In the genomic region with DNA sequence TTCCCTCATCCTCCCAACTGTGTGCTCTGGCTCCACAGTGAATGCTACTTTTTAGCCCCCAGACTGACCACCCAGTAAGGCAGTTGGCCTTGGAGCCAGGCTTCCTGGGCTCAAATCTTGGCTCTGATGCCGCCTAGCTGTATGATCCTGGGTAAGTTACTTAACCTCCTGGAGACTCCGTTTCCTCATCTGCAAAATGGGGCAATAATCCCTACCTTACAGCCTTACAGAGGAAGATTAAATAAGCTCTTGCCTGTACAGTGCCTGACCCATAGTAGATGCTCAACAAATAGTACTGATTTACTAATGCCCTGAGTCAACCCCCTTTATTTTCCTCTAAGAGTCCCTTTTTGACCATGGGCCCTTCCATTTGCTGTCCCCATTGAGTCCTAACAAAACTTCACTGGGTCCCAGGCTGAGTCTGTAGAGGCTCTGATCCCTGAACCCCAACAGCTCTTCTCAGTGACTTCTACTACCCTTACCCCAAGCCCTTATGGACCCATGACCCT, we compare ENCODE assay signal across 10 cellular contexts. TPM values are rescaled to one million over a fixed set of nuclear protein-coding genes. Genes with fewer than 3 reads are reported as not detected.
DNase-seq lines count a peak whose midpoint lies in the region; ATAC-seq, FAIRE-seq and TF ChIP-seq lines count a peak whose summit lies in the region.
"Had no signal": no experiment of that assay in that cellular context is flagged by ENCODE, and none has a peak within 500 bp of the region (broad histone marks: within the 10 kb centered on the region; RNA-seq: fewer than 3 reads in every experiment).

No MANE protein-coding gene starts in this region.

- H3K4me1 Mint-ChIP-seq in neural progenitor cell = peaks cover 88% of the 10 kb centered on the region

- H4K5ac ChIP-seq in H1 (ENCODE audit: insufficient read length, low read depth, low read length) = peak overlapping the region; percentile 64

- H2AFZ ChIP-seq in H1 (ENCODE audit: low read length) (no peak overlapping the region), neural progenitor cell (replicated peaks) (no peak overlapping the region)
- H2AFZ ChIP-seq: GM23248 had no signal

- no peak overlapping the region for H3K23ac ChIP-seq in H1 (ENCODE audit: insufficient read length)

- H3K9me3 ChIP-seq in BLaER1 treated with 17β-estradiol and CSF1 and Interleukin-3, amounts not matched to agents 10 nM and 100 nM (replicated peaks in 1 of 11) = no peaks in the 10 kb centered on the region
- no peaks in the 10 kb centered on the region for H3K9me3 ChIP-seq in Peyer's patch
- H3K9me3 ChIP-seq in H1 (ENCODE audit: insufficient read depth in 2 of 2, low read depth in 1 of 2, low read length in 1 of 2) = no peaks in the 10 kb centered on the region
- H3K9me3 ChIP-seq in neural progenitor cell (ENCODE audit: low read depth) = no peaks in the 10 kb centered on the region

- peak overlapping the region; percentile 89; the same call in 1 of the 2 replicates for H2AK5ac ChIP-seq in H1 (ENCODE audit: low read depth, low read length)

- peaks cover 5% of the 10 kb centered on the region for H3K27me3 Mint-ChIP-seq in neural progenitor cell (ENCODE audit: insufficient read depth, low read depth)

- POLR2A ChIA-PET in H1 (lab: Charles Lee; ENCODE audit: partially characterized antibody) = interaction anchor here (1.0 to 3.6 kb wide), 6 partner anchors 8 to 62 kb away, joined by 3 to 26 read pairs (median 6); a partner anchor contains a TSS

- peak overlapping the region; percentile 86 for H4K91ac ChIP-seq in H1 (replicated peaks; ENCODE audit: insufficient read length, low read length)

- peak overlapping the region; percentile 61 to 80 (median 69) for H3K4me2 ChIP-seq in BLaER1 treated with 17β-estradiol and CSF1 and Interleukin-3, amounts not matched to agents 10 nM and 100 nM
- peak overlapping the region; percentile 79 to 85 for H3K4me2 ChIP-seq in H1 (ENCODE audit: insufficient read depth in 1 of 2, low read depth in 2 of 2, low read length in 2 of 2)
- peak overlapping the region; percentile 74 for H3K4me2 ChIP-seq in neural progenitor cell

- H3K79me2 ChIP-seq in H1 (ENCODE audit: control insufficient read depth in 1 of 2, insufficient read depth in 2 of 2, low read length in 2 of 2) (no peaks in the 10 kb centered on the region), neural progenitor cell (ENCODE audit: low read depth) (peaks cover 44% of the 10 kb centered on the region)

- TF ChIP-seq CTCF in Peyer's patch (IDR thresholded peaks at IDR 0.05) (no peak), H1 (IDR thresholded peaks at IDR 0.05; ENCODE audit: control extremely low read depth in 1 of 3, insufficient read depth in 1 of 3, low read depth in 1 of 3, low read length in 3 of 3) (no peak), neural progenitor cell (IDR thresholded peaks at IDR 0.05) (no peak)

- peak overlapping the region in 3 of 11 experiments; percentile 2 to 47 (median 19); a peak in 1 of 22 replicates for H3K9ac ChIP-seq in BLaER1 treated with 17β-estradiol and CSF1 and Interleukin-3, amounts not matched to agents 10 nM and 100 nM
- H3K9ac ChIP-seq in H1 (replicated peaks in 1 of 4; ENCODE audit: extremely low read depth in 1 of 4, low read depth in 3 of 4, low read length in 3 of 4) = no peak overlapping the region
- H3K9ac ChIP-seq in neural progenitor cell = no peak overlapping the region
- H3K9ac ChIP-seq: GM23248 had no signal

- H3K4me3 ChIP-seq in BLaER1 treated with 17β-estradiol and CSF1 and Interleukin-3, amounts not matched to agents 10 nM and 100 nM = no peak overlapping the region; a peak in 1 of 20 replicates
- H3K4me3 ChIP-seq in Peyer's patch (no peak overlapping the region), H1 (ENCODE audit: extremely low read depth in 1 of 4, insufficient read depth in 2 of 4, low read depth in 3 of 4, low read length in 4 of 4) (peak overlapping the region in 1 of 4 experiments; percentile 52; a peak in 1 of 8 replicates), neural progenitor cell (peak overlapping the region; percentile 27)
- H3K4me3 ChIP-seq: GM23248 had no signal

- CTCF ChIA-PET in H1 (lab: Charles Lee; ENCODE audit: partially characterized antibody) = interaction anchor here (1.0 to 27.7 kb wide), 10 partner anchors 12 to 210 kb away, joined by 3 to 361 read pairs (median 3); no protein-coding TSS in a partner anchor

- peak overlapping the region; percentile 30 for H2BK120ac ChIP-seq in H1 (replicated peaks; ENCODE audit: low read depth, low read length)

- WGBS in H1 (ENCODE audit: extremely low coverage in 1 of 2, insufficient coverage in 1 of 2, insufficient read length in 1 of 2, insufficient replicate concordance in 2 of 2, low coverage in 1 of 2, low lambda C conversion rate in 2 of 2, missing lambda C conversion rate in 1 of 2), 2 experiments = 87% methylated on average over 2 of the region's 2 CpGs; no CpG with 5 or more reads in 1 of the 2 experiments

- ATAC-seq in HG02678 (IDR thresholded peaks at IDR 0.05; ENCODE audit: unreplicated experiment) (no peak), HG02798 (IDR thresholded peaks at IDR 0.05; ENCODE audit: poor library complexity, unreplicated experiment) (no peak), HG02885 (IDR thresholded peaks at IDR 0.05; ENCODE audit: poor library complexity, unreplicated experiment) (no peak)

- TF ChIP-seq EP300 in H1 (IDR thresholded peaks at IDR 0.05; ENCODE audit: borderline replicate concordance in 1 of 2, low read depth in 2 of 2, low read length in 2 of 2) = no peak

- H4K20me1 ChIP-seq in BLaER1 treated with 17β-estradiol and CSF1 and Interleukin-3, amounts not matched to agents 10 nM and 100 nM = peaks cover 20 to 62% (median 39%) of the 10 kb centered on the region in 11 experiments; a peak in 15 of 22 replicates
- H4K20me1 ChIP-seq in H1 (replicated peaks in 1 of 2; ENCODE audit: control insufficient read depth in 1 of 2, insufficient read depth in 2 of 2, low read length in 2 of 2) = no peaks in the 10 kb centered on the region
- H4K20me1 ChIP-seq in neural progenitor cell (ENCODE audit: low read depth) = no peaks in the 10 kb centered on the region

- DNase-seq in Peyer's patch = no peak
- DNase-seq in H1 (ENCODE audit: low read depth in 1 of 2, low spot score in 2 of 2) = no peak
- DNase-seq in neural progenitor cell (ENCODE audit: low spot score) = no peak
- DNase-seq in SKM-1 (lab: John Stamatoyannopoulos, UW; ENCODE audit: unreplicated experiment) = no peak
- DNase-seq: MV-4-11 had no signal

- TF ChIP-seq POLR2A in Peyer's patch (IDR thresholded peaks at IDR 0.05) (no peak), H1 (IDR thresholded peaks at IDR 0.05; ENCODE audit: control extremely low read depth in 1 of 2, low read depth in 2 of 2, low read length in 2 of 2) (no peak)

- no peaks in the 10 kb centered on the region for H3K27me3 ChIP-seq in BLaER1 treated with 17β-estradiol and CSF1 and Interleukin-3, amounts not matched to agents 10 nM and 100 nM
- H3K27me3 ChIP-seq in Peyer's patch = no peaks in the 10 kb centered on the region
- no peaks in the 10 kb centered on the region for H3K27me3 ChIP-seq in H1 (replicated peaks in 1 of 4; ENCODE audit: control insufficient read depth in 3 of 4, extremely low read depth in 1 of 4, insufficient read depth in 3 of 4, low read length in 3 of 4)
- no peaks in the 10 kb centered on the region for H3K27me3 ChIP-seq in neural progenitor cell

- no peak overlapping the region for H3K14ac ChIP-seq in H1 (ENCODE audit: insufficient read length)

- H4K8ac ChIP-seq in H1 (ENCODE audit: extremely low read depth, insufficient read depth, low read length) = no peak overlapping the region

- peak overlapping the region; percentile 98 for H2BK20ac ChIP-seq in H1 (ENCODE audit: low read length)

- peak overlapping the region; percentile 27 for H3K4ac ChIP-seq in H1 (replicated peaks; ENCODE audit: insufficient read length, low read depth, low read length)

- peaks cover 53 to 86% (median 65%) of the 10 kb centered on the region in 10 experiments for H3K4me1 ChIP-seq in BLaER1 treated with 17β-estradiol and CSF1 and Interleukin-3, amounts not matched to agents 10 nM and 100 nM
- H3K4me1 ChIP-seq in Peyer's patch (peaks cover 0 to 37% (median 4%) of the 10 kb centered on the region in 4 donors), H1 (replicated peaks in 1 of 4; ENCODE audit: control insufficient read depth in 3 of 4, insufficient read depth in 4 of 4, low read length in 3 of 4) (peaks cover 24 to 34% (median 25%) of the 10 kb centered on the region in 4 experiments), neural progenitor cell (peaks cover 75% of the 10 kb centered on the region)

- no peak for FAIRE-seq in H1 (lab: Jason Lieb, UNC)

- H2BK15ac ChIP-seq in H1 (ENCODE audit: low read length) = peak overlapping the region; percentile 99

- H3K9me3 Mint-ChIP-seq in neural progenitor cell = no peaks in the 10 kb centered on the region

- peak overlapping the region; percentile 98 for H3K27ac Mint-ChIP-seq in neural progenitor cell

- no peak for TF ChIP-seq RAD21 in H1 (IDR thresholded peaks at IDR 0.05 in 1 of 2, conservative IDR thresholded peaks at IDR 0.05 in 1 of 2; ENCODE audit: low read depth in 2 of 2, low read length in 2 of 2)

- peak overlapping the region; percentile 76 for H3K4me3 Mint-ChIP-seq in neural progenitor cell

- H3K18ac ChIP-seq in H1 (ENCODE audit: extremely low read depth, low read length) = peak overlapping the region; percentile 88

- H3K36me3 Mint-ChIP-seq in neural progenitor cell = peaks cover 48% of the 10 kb centered on the region

- H3K56ac ChIP-seq in H1 (replicated peaks; ENCODE audit: insufficient read length, low read depth, low read length) = no peak overlapping the region

- H3K79me1 ChIP-seq in H1 (ENCODE audit: low read depth, low read length) = no peaks in the 10 kb centered on the region

- no peaks in the 10 kb centered on the region for H3K23me2 ChIP-seq in H1 (ENCODE audit: low read depth, low read length)

- peaks cover 0 to 49% (median 39%) of the 10 kb centered on the region in 11 experiments; a peak in 14 of 22 replicates for H3K36me3 ChIP-seq in BLaER1 treated with 17β-estradiol and CSF1 and Interleukin-3, amounts not matched to agents 10 nM and 100 nM
- H3K36me3 ChIP-seq in Peyer's patch (peaks cover 0 to 4% (median 0%) of the 10 kb centered on the region in 3 donors), H1 (ENCODE audit: control insufficient read depth in 2 of 4, insufficient read depth in 4 of 4, low read length in 3 of 4) (no peaks in the 10 kb centered on the region), neural progenitor cell (no peaks in the 10 kb centered on the region)

- H3F3A ChIP-seq in neural progenitor cell (ENCODE audit: low read depth) = peaks cover 36% of the 10 kb centered on the region

- H3K27ac ChIP-seq in BLaER1 treated with 17β-estradiol and CSF1 and Interleukin-3, amounts not matched to agents 10 nM and 100 nM = peak overlapping the region in 4 of 11 experiments; percentile 7 to 27 (median 18); a peak in 1 of 22 replicates
- H3K27ac ChIP-seq in Peyer's patch = peak overlapping the region in 3 of 4 donors; percentile 12 to 59 (median 39)
- H3K27ac ChIP-seq in H1 (ENCODE audit: low read depth, low read length) = no peak overlapping the region
- H3K27ac ChIP-seq in neural progenitor cell = peak overlapping the region; percentile 87
- H3K27ac ChIP-seq: GM23248 had no signal

- H2BK12ac ChIP-seq in H1 (ENCODE audit: low read depth, low read length) = peak overlapping the region; percentile 100

- H2BK5ac ChIP-seq in H1 (ENCODE audit: low read depth, low read length) = peak overlapping the region; percentile 100

RNA-seq across cellular contexts. Expression of a gene that starts 31.2 kb away (rescaled TPM):
- total RNA-seq in Peyer's patch (10 to 100 TPM; 13.2 to 36.5 (median 20.0) TPM), neural progenitor cell (ENCODE audit: low replicate concordance) (2.7 and 6.9 TPM in 2 replicates)
- total RNA-seq in H1 (2021; fragmentation: NEBNext Ultra II Directional; extraction: Animal tissue kit (Norgen Biotek cat#: 25700)) = 13.3 and 14.7 TPM in 2 replicates
- polyA plus RNA-seq in H1 (2011; rRNA removed) = 4.8 and 6.7 TPM in 2 replicates
- 2.2 TPM for polyA plus RNA-seq in H1 (2011; cell fraction: cytosol; rRNA removed)
- polyA plus RNA-seq in H1 (2011; cell fraction: nucleus; rRNA removed) = 8.8 TPM
- 9.6 to 20.8 TPM (median 19.1 TPM) in 4 replicates for polyA plus RNA-seq in H1 (2012, experiment 1 of 2)
- polyA plus RNA-seq in H1 (2012, experiment 2 of 2) = 13.4 TPM
- polyA plus RNA-seq in H1 (2013, experiment 1 of 2) = 5.1 TPM
- polyA plus RNA-seq in H1 (2013, experiment 2 of 2) = 5.1 TPM
- polyA minus RNA-seq in H1 (2011; rRNA and poly(A)+ RNA removed) = 2.0 and 2.4 TPM in 2 replicates
- 9.3 TPM for polyA minus RNA-seq in H1 (2011; cell fraction: cytosol; rRNA and poly(A)+ RNA removed)
- polyA minus RNA-seq in H1 (2011; cell fraction: nucleus; rRNA and poly(A)+ RNA removed) = 5.1 TPM
